In genomic region chrX:37846558-37846933, GRCh38 we compare ENCODE assay signal across 9 cellular contexts. TPM values are rescaled to one million over a fixed set of nuclear protein-coding genes. Genes with fewer than 3 reads are reported as not detected.
A peak's percentile ranks its signal among the peaks of the same experiment; 100 is the strongest.
DNase-seq lines count a peak whose midpoint lies in the region; ATAC-seq and TF ChIP-seq lines count a peak whose summit lies in the region.
"Had no signal": no experiment of that assay in that cellular context is flagged by ENCODE, and none has a peak within 500 bp of the region (broad histone marks: within the 10 kb centered on the region; RNA-seq: fewer than 3 reads in every experiment).

No MANE protein-coding gene starts in this region.

- no peaks in the 10 kb centered on the region for H3K9me3 Mint-ChIP-seq in activated T-helper 17 cell treated with anti-CD3 and anti-CD28 coated beads, Interleukin-2, amount 50 U/mL, for 72 hours
- H3K9me3 Mint-ChIP-seq in stimulated activated memory B cell treated with anti-CD40 and anti-IgM and Interleukin-4, amounts not matched to agents 10 μg/mL and 1 μg/mL and 100 μg/mL, for 72 hours: no peaks in the 10 kb centered on the region

- H3K27me3 ChIP-seq in HL-60 (ENCODE audit: insufficient read depth, poor library complexity, severe bottlenecking) (peaks cover 3% of the 10 kb centered on the region), iPS-15b (ENCODE audit: control insufficient read depth, insufficient read depth, low read length) (no peaks in the 10 kb centered on the region)

- no peak for DNase-seq in HL-60 (ENCODE audit: low read depth in 1 of 2, low spot score in 1 of 2)
- no peak for DNase-seq in retina
- DNase-seq in pons (ENCODE audit: low spot score): no peak
- DNase-seq: activated CD4-positive, CD25-positive, alpha-beta regulatory T cell had no signal

- no peak overlapping the region for H3K9ac ChIP-seq in iPS-15b (ENCODE audit: low read depth, low read length)

- H3K36me3 Mint-ChIP-seq in activated T-helper 17 cell treated with anti-CD3 and anti-CD28 coated beads, Interleukin-2, amount 50 U/mL, for 72 hours (ENCODE audit: low read depth): peaks cover 34% of the 10 kb centered on the region
- H3K36me3 Mint-ChIP-seq in stimulated activated memory B cell treated with anti-CD40 and anti-IgM and Interleukin-4, amounts not matched to agents 10 μg/mL and 1 μg/mL and 100 μg/mL, for 72 hours: no peaks in the 10 kb centered on the region

- H3K27me3 Mint-ChIP-seq in activated T-helper 17 cell treated with anti-CD3 and anti-CD28 coated beads, Interleukin-2, amount 50 U/mL, for 72 hours: no peaks in the 10 kb centered on the region
- H3K27me3 Mint-ChIP-seq in stimulated activated memory B cell treated with anti-CD40 and anti-IgM and Interleukin-4, amounts not matched to agents 10 μg/mL and 1 μg/mL and 100 μg/mL, for 72 hours: no peaks in the 10 kb centered on the region

- H3K36me3 ChIP-seq in iPS-15b (ENCODE audit: control insufficient read depth, insufficient read depth, low read length): no peaks in the 10 kb centered on the region

- H3K4me3 ChIP-seq in HL-60 (replicated peaks; ENCODE audit: insufficient read depth, low read length) (peak overlapping the region; percentile 76), iPS-15b (ENCODE audit: low read depth, low read length) (peak overlapping the region; percentile 58)

- H3K27ac Mint-ChIP-seq in activated T-helper 17 cell treated with anti-CD3 and anti-CD28 coated beads, Interleukin-2, amount 50 U/mL, for 72 hours: peak overlapping the region; percentile 94
- H3K27ac Mint-ChIP-seq in stimulated activated memory B cell treated with anti-CD40 and anti-IgM and Interleukin-4, amounts not matched to agents 10 μg/mL and 1 μg/mL and 100 μg/mL, for 72 hours: peak overlapping the region; percentile 84

- no peak overlapping the region for H3K27ac ChIP-seq in HL-60 (replicated peaks)

- peaks cover 2% of the 10 kb centered on the region for H3K4me1 ChIP-seq in iPS-15b (ENCODE audit: control insufficient read depth, insufficient read depth, low read length)

- peak; percentile 41 for ATAC-seq in activated T-helper 17 cell treated with anti-CD3 and anti-CD28 coated beads, Interleukin-2, amount 50 U/mL, for 72 hours (replicated peaks)
- ATAC-seq in stimulated activated memory B cell treated with anti-CD40 and anti-IgM and Interleukin-4, amounts not matched to agents 10 μg/mL and 1 μg/mL and 100 μg/mL, for 72 hours: no peak
- ATAC-seq in GM18511 (IDR thresholded peaks at IDR 0.05; ENCODE audit: unreplicated experiment) (no peak), HG03045 (IDR thresholded peaks at IDR 0.05; ENCODE audit: unreplicated experiment) (no peak)

- no peaks in the 10 kb centered on the region for H3K4me1 Mint-ChIP-seq in activated T-helper 17 cell treated with anti-CD3 and anti-CD28 coated beads, Interleukin-2, amount 50 U/mL, for 72 hours
- peaks cover 5% of the 10 kb centered on the region for H3K4me1 Mint-ChIP-seq in stimulated activated memory B cell treated with anti-CD40 and anti-IgM and Interleukin-4, amounts not matched to agents 10 μg/mL and 1 μg/mL and 100 μg/mL, for 72 hours

- peak overlapping the region; percentile 85 for H3K4me3 Mint-ChIP-seq in activated T-helper 17 cell treated with anti-CD3 and anti-CD28 coated beads, Interleukin-2, amount 50 U/mL, for 72 hours
- H3K4me3 Mint-ChIP-seq in stimulated activated memory B cell treated with anti-CD40 and anti-IgM and Interleukin-4, amounts not matched to agents 10 μg/mL and 1 μg/mL and 100 μg/mL, for 72 hours: peak overlapping the region; percentile 79

- H3K9me3 ChIP-seq in iPS-15b (ENCODE audit: control insufficient read depth, insufficient read depth, low read length): no peaks in the 10 kb centered on the region

- no peak for TF ChIP-seq CTCF in HL-60 (IDR thresholded peaks at IDR 0.05; ENCODE audit: insufficient read depth, low read length)

RNA-seq across cellular contexts. Expression of gene DYNLT3, which starts 0.8 kb away (rescaled TPM):
- 10 to 100 TPM; 16.9 to 55.8 TPM for total RNA-seq in activated T-helper 17 cell treated with anti-CD3 and anti-CD28 coated beads, Interleukin-2, amount 50 U/mL, for 72 hours
